8 cellular contexts compared by ENCODE assay signal in genomic region chr13:105316731-105317130, GRCh38.
"Had no signal": no experiment of that assay in that cellular context is flagged by ENCODE, and none has a peak within 500 bp of the region (broad histone marks: within the 10 kb centered on the region; RNA-seq: fewer than 3 reads in every experiment).

No MANE protein-coding gene starts in this region.

- H3K9me3 ChIP-seq: HAP-1 had no signal

- H3K4me3 ChIP-seq: GM23338, HAP-1 had no signal

- ATAC-seq: GM23338, HCT116 had no signal

- H3K4me3 Mint-ChIP-seq: GM23338, H9, HFFc6 had no signal

- H3K4me1 ChIP-seq: HAP-1 had no signal

- H2AFZ ChIP-seq: GM23338 had no signal

- H3K4me2 ChIP-seq: GM23338 had no signal

- H3K36me3 ChIP-seq: HAP-1 had no signal

- H3K4me1 Mint-ChIP-seq: GM23338, H9 had no signal

- DNase-seq: GOT3, H7, H9, HCEC 1CT, HFFc6 had no signal

- H3K27ac Mint-ChIP-seq: GM23338, H9, HFFc6 had no signal

- H3K9me3 Mint-ChIP-seq: GM23338 had no signal
